Comparison of ENCODE assay signal across 13 cellular contexts in genomic region chr1:30852026-30852425, GRCh38. TPM values are rescaled to one million over a fixed set of nuclear protein-coding genes. Genes with fewer than 3 reads are reported as not detected.
A peak's percentile ranks its signal among the peaks of the same experiment; 100 is the strongest.
DNase-seq lines count a peak whose midpoint lies in the region; ATAC-seq and TF ChIP-seq lines count a peak whose summit lies in the region.
"Had no signal": no experiment of that assay in that cellular context is flagged by ENCODE, and none has a peak within 500 bp of the region (broad histone marks: within the 10 kb centered on the region; RNA-seq: fewer than 3 reads in every experiment).

No MANE protein-coding gene starts in this region.

- intact Hi-C loops in heart right ventricle (cut with DNase I) (loop anchor here in 3 of 10 donors (5.0 to 10.0 kb wide), 3 partner anchors 35 to 53 kb away; partner anchors contain the start of gene SDC3 (in 1 of the 3)), prostate gland (cut with DNase I) (loop anchor here (5.0 kb wide), 1 partner anchor 50 kb away; no protein-coding TSS in a partner anchor)

- H3K27me3 Mint-ChIP-seq in activated naive CD8-positive, alpha-beta T cell treated with anti-CD3 and anti-CD28 coated beads, Interleukin-2, amount 50 U/mL, for 24 hours = peaks cover 20% of the 10 kb centered on the region

- no peaks in the 10 kb centered on the region for H3K36me3 ChIP-seq in heart right ventricle
- H3K36me3 ChIP-seq in prostate gland = no peaks in the 10 kb centered on the region
- H3K36me3 ChIP-seq: cardiac muscle cell had no signal

- DNase-seq in DMS153 (lab: John Stamatoyannopoulos, UW) (peak; percentile 45), amniotic epithelial cell (ENCODE audit: low read depth) (peak; percentile 24), heart right ventricle (peak; percentile 68 to 83), prostate gland (ENCODE audit: low spot score) (peak; percentile 71), retina (no peak), HUDEP-2 (lab: John Stamatoyannopoulos, UW; ENCODE audit: unreplicated experiment in 76 of 76) (no peak), NOMO-1 (lab: John Stamatoyannopoulos, UW; ENCODE audit: unreplicated experiment in 2 of 2) (no peak)
- no peak for DNase-seq in activated naive CD8-positive, alpha-beta T cell treated with anti-CD3 and anti-CD28 coated beads, Interleukin-2, amount 50 U/mL, for 24 hours
- DNase-seq: activated T-cell treated with anti-CD3 and anti-CD28 coated beads for 4 hours had no signal

- 41 to 50% methylated on average over 5 of the region's 5 CpGs for WGBS in heart right ventricle, 2 donors
- 51% methylated on average over 5 of the region's 5 CpGs for WGBS in prostate gland

- H3K27me3 ChIP-seq in heart right ventricle = peaks cover 0 to 15% (median 0%) of the 10 kb centered on the region in 7 donors
- no peaks in the 10 kb centered on the region for H3K27me3 ChIP-seq in prostate gland (replicated peaks; ENCODE audit: insufficient read depth)
- H3K27me3 ChIP-seq: cardiac muscle cell had no signal

- peaks cover 8 to 40% (median 26%) of the 10 kb centered on the region in 9 donors for H3K4me1 ChIP-seq in heart right ventricle
- H3K4me1 ChIP-seq in prostate gland (replicated peaks) = no peaks in the 10 kb centered on the region

- H3K27ac ChIP-seq in heart right ventricle (peak overlapping the region in 8 of 10 donors; percentile 1 to 73 (median 55)), prostate gland (no peak overlapping the region)
- H3K27ac ChIP-seq: cardiac muscle cell had no signal

- H3K9me3 Mint-ChIP-seq in activated naive CD8-positive, alpha-beta T cell treated with anti-CD3 and anti-CD28 coated beads, Interleukin-2, amount 50 U/mL, for 24 hours = no peaks in the 10 kb centered on the region
- H3K9me3 Mint-ChIP-seq: mesothelial cell of epicardium had no signal

- H3K36me3 Mint-ChIP-seq in activated naive CD8-positive, alpha-beta T cell treated with anti-CD3 and anti-CD28 coated beads, Interleukin-2, amount 50 U/mL, for 24 hours (ENCODE audit: low read depth) = no peaks in the 10 kb centered on the region
- H3K36me3 Mint-ChIP-seq: mesothelial cell of epicardium had no signal

- no peaks in the 10 kb centered on the region for H3K9me3 ChIP-seq in heart right ventricle
- no peaks in the 10 kb centered on the region for H3K9me3 ChIP-seq in prostate gland

- TF ChIP-seq CTCF in heart right ventricle (IDR thresholded peaks at IDR 0.05) = no peak
- TF ChIP-seq CTCF in prostate gland (IDR thresholded peaks at IDR 0.05) = no peak

- H3K4me3 Mint-ChIP-seq in activated naive CD8-positive, alpha-beta T cell treated with anti-CD3 and anti-CD28 coated beads, Interleukin-2, amount 50 U/mL, for 24 hours = no peak overlapping the region
- H3K4me3 Mint-ChIP-seq: B cell, mesothelial cell of epicardium had no signal

- H3K4me3 ChIP-seq in heart right ventricle = no peak overlapping the region
- H3K4me3 ChIP-seq in prostate gland = no peak overlapping the region
- H3K4me3 ChIP-seq: cardiac muscle cell, skin epidermis had no signal

- H3K4me1 Mint-ChIP-seq in activated naive CD8-positive, alpha-beta T cell treated with anti-CD3 and anti-CD28 coated beads, Interleukin-2, amount 50 U/mL, for 24 hours = no peaks in the 10 kb centered on the region

- no peak for TF ChIP-seq POLR2A in prostate gland (IDR thresholded peaks at IDR 0.05)

- no peak overlapping the region for H3K27ac Mint-ChIP-seq in activated naive CD8-positive, alpha-beta T cell treated with anti-CD3 and anti-CD28 coated beads, Interleukin-2, amount 50 U/mL, for 24 hours
- H3K27ac Mint-ChIP-seq: B cell, mesothelial cell of epicardium had no signal

- peak; percentile 48 to 80 (median 66) for ATAC-seq in heart right ventricle
- no peak for ATAC-seq in activated naive CD8-positive, alpha-beta T cell treated with anti-CD3 and anti-CD28 coated beads, Interleukin-2, amount 50 U/mL, for 24 hours

RNA-seq across cellular contexts. Expression of gene SDC3, which starts 56.5 kb away (rescaled TPM):
- total RNA-seq in heart right ventricle (10 to 100 TPM; 17.9 to 57.7 (median 22.1) TPM), prostate gland (10 to 100 TPM; 25.5 to 39.6 TPM)
- 10 to 100 TPM; 13.1 to 22.2 TPM for polyA plus RNA-seq in heart right ventricle

Comparison
In these comparisons a context has a peak if more than half of its experiments do, and no peak if none do; other contexts are left out.
1. DNase-seq: peak in DMS153 (single experiment), amniotic epithelial cell (single experiment), heart right ventricle (2 of 2) and prostate gland (single experiment); none in activated naive CD8-positive, alpha-beta T cell treated with anti-CD3 and anti-CD28 coated beads, Interleukin-2, amount 50 U/mL, for 24 hours (single experiment), retina (single experiment), HUDEP-2 (0 of 76) and NOMO-1 (0 of 2).
2. H3K27ac ChIP-seq: peak in heart right ventricle (8 of 10); none in prostate gland (0 of 2).